8 cellular contexts compared by ENCODE assay signal in the genomic region with DNA sequence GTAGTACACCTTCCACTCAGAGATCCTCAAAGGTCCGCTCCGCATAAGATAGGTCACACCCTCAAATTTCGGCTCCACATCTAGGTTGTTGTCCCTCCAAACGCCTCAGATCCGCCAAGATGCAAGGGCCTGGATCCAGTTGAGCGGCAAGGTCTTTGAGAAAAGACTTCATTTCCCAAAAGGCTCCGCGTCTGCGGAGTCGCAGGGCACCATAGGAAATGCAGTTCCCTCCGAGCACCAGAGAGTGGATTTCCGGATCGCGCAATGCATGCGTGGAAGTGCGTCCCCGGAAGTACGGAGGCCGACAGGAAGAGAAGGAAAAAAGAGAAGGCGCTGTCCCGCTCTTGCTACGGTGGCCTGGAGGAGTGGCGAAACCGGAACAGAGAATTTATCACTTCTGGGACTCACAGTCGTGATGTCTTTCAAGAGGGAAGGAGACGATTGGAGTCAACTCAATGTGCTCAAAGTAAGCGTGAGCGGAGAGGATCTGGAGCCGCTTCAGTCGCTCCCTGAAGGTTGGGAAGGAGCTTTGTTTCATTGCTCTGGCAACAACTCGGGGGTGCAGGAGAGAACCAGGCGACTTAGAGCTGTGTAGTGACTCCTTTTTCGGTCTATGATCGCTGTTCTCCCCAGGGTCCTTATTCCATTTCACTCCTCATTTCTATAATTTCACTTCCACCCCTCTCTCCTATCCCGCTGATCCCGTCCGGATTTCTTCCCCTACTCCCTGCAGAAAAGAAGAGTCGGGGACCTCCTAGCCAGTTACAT.
A peak's percentile ranks its signal among the peaks of the same experiment; 100 is the strongest.
DNase-seq lines count a peak whose midpoint lies in the region; ATAC-seq and TF ChIP-seq lines count a peak whose summit lies in the region.

A gene with protein sequence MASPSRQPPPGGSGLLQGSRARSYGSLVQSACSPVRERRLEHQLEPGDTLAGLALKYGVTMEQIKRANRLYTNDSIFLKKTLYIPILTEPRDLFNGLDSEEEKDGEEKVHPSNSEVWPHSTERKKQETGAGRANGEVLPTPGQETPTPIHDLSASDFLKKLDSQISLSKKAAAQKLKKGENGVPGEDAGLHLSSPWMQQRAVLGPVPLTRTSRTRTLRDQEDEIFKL (minus strand): TSS at position 165 of the 768 bp plus-strand sequence. CDS start 644 bp downstream, outside the sequence.
A gene with protein sequence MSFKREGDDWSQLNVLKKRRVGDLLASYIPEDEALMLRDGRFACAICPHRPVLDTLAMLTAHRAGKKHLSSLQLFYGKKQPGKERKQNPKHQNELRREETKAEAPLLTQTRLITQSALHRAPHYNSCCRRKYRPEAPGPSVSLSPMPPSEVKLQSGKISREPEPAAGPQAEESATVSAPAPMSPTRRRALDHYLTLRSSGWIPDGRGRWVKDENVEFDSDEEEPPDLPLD (plus strand): TSS at position 407 of the 768 bp plus-strand sequence. CDS start 9 bp downstream, at position 416.

- ATAC-seq in GM21526 (IDR thresholded peaks at IDR 0.05; ENCODE audit: low FRiP score, unreplicated experiment): peak; percentile 72

- no peaks in the 10 kb centered on the region for H3K9me3 ChIP-seq in OCI-LY3 (ENCODE audit: insufficient read depth, low read length)

- H3K4me1 ChIP-seq in OCI-LY3 (ENCODE audit: low read length): peaks cover 17% of the 10 kb centered on the region

- peak within 1 kb of the TSS; percentile 97 for H2AFZ ChIP-seq in OCI-LY3 (ENCODE audit: low read depth, low read length)

- peak within 1 kb of the TSS; percentile 71 for H3K27ac ChIP-seq in OCI-LY3 (ENCODE audit: low read length)

- H3K27me3 ChIP-seq in OCI-LY3 (ENCODE audit: low read depth, low read length): no peaks in the 10 kb centered on the region

- H3K79me2 ChIP-seq in OCI-LY3 (ENCODE audit: low read length): peaks cover 26% of the 10 kb centered on the region

- peak within 1 kb of the TSS; percentile 96 for H3K9ac ChIP-seq in OCI-LY3 (ENCODE audit: low read length)

- no peak for TF ChIP-seq CTCF in OCI-LY3 (IDR thresholded peaks at IDR 0.05; ENCODE audit: low read depth, low read length)

- peak within 1 kb of the TSS; percentile 96 for H3K4me2 ChIP-seq in OCI-LY3 (ENCODE audit: low read length)

- no peaks in the 10 kb centered on the region for H4K20me1 ChIP-seq in OCI-LY3 (ENCODE audit: insufficient read depth, low read length)

- peaks cover 18% of the 10 kb centered on the region for H3K36me3 ChIP-seq in OCI-LY3 (replicated peaks; ENCODE audit: low read depth, low read length)

- H3K4me3 ChIP-seq in OCI-LY3 (ENCODE audit: low read length): peak within 1 kb of the TSS; percentile 95

- DNase-seq in DMS 273 (lab: John Stamatoyannopoulos, UW; ENCODE audit: unreplicated experiment): peak; percentile 100
- DNase-seq in HuH-7.5 (ENCODE audit: low spot score): peak; percentile 87
- DNase-seq in activated T-cell treated with anti-CD3 and anti-CD28 coated beads for 24 hours (ENCODE audit: low read depth): peak; percentile 95
- peak; percentile 97 for DNase-seq in epidermal melanocyte (ENCODE audit: insufficient read length, low spot score)
- peak; percentile 98 for DNase-seq in midbrain (lab: John Stamatoyannopoulos, UW)
- DNase-seq in stimulated activated CD8-positive, alpha-beta memory T cell treated with anti-CD3 and anti-CD28 coated beads, Interleukin-15, amount 100 ng/mL, for 48 hours (ENCODE audit: low read depth in 2 of 2): peak; percentile 90 to 94

Comparison
In these comparisons a context has a peak if more than half of its experiments do, and no peak if none do; other contexts are left out.
1. Peak in every context shown above with its lines: DNase-seq, ATAC-seq, H3K4me3 ChIP-seq and H3K27ac ChIP-seq.